7 cellular contexts compared by ENCODE assay signal in the genomic region with DNA sequence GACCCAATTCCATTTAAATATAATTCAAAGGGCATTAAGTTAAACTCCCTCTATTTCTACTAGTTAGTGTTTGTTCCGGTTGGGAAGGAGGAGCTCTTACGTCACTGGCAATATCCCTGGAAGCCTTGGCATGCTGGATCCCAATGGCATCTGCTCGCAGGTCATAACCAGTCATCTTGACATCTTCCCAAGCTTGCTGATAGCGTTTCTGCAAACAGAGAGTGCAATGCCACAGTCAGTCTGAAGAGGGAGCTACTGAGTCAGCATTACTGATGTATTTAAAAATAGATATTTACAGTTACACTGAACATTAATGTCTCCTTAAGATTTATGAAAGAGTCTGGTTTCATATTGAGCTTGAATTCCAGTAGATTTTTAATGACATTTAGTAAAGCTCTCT.
DNase-seq lines count a peak whose midpoint lies in the region; ATAC-seq and TF ChIP-seq lines count a peak whose summit lies in the region.
"Not testable (repeated sequence)": the region's sequence is repeated elsewhere in the genome, so short reads cannot be mapped to it uniquely, and the experiment has no call there.

No MANE protein-coding gene starts in this region.

- not testable (repeated sequence) for TF ChIP-seq CTCF in IMR-90 (conservative IDR thresholded peaks at IDR 0.05; ENCODE audit: low read depth, low read length)

- H3K4me1 ChIP-seq in IMR-90 (ENCODE audit: control insufficient read depth, insufficient read depth, low read length); naive thymus-derived CD4-positive, alpha-beta T cell (ENCODE audit: control insufficient read depth in 2 of 2, insufficient read depth in 2 of 2, low read length in 2 of 2): not testable (repeated sequence)

- H3K9ac ChIP-seq in IMR-90 (ENCODE audit: low read depth, low read length), result not testable (repeated sequence)

- not testable (repeated sequence) for H3K27ac Mint-ChIP-seq in activated T-helper 17 cell treated with anti-CD3 and anti-CD28 coated beads, Interleukin-2, amount 50 U/mL, for 72 hours; naive thymus-derived CD4-positive, alpha-beta T cell

- not testable (repeated sequence) for H3K18ac ChIP-seq in IMR-90 (ENCODE audit: low read depth, low read length)

- BruUV-seq in IMR-90 (replicated peaks; lab: Mats Ljungman, UMichigan), result not testable (repeated sequence)

- H3K4ac ChIP-seq in IMR-90 (ENCODE audit: low read depth, low read length), result not testable (repeated sequence)

- H3K4me2 ChIP-seq in IMR-90 (ENCODE audit: low read depth, low read length), result not testable (repeated sequence)

- not testable (repeated sequence) for H3K4me1 Mint-ChIP-seq in activated T-helper 17 cell treated with anti-CD3 and anti-CD28 coated beads, Interleukin-2, amount 50 U/mL, for 72 hours; naive thymus-derived CD4-positive, alpha-beta T cell

- H3K27me3 Mint-ChIP-seq in activated T-helper 17 cell treated with anti-CD3 and anti-CD28 coated beads, Interleukin-2, amount 50 U/mL, for 72 hours; naive thymus-derived CD4-positive, alpha-beta T cell: not testable (repeated sequence)

- not testable (repeated sequence) for H2BK20ac ChIP-seq in IMR-90 (ENCODE audit: low read depth, low read length)

- intact Hi-C loops in IMR-90 (cut with micrococcal nuclease); Right ventricle myocardium superior (cut with DNase I); naive thymus-derived CD4-positive, alpha-beta T cell (cut with micrococcal nuclease): not testable (repeated sequence)

- not testable (repeated sequence) for H3K4me3 Mint-ChIP-seq in activated T-helper 17 cell treated with anti-CD3 and anti-CD28 coated beads, Interleukin-2, amount 50 U/mL, for 72 hours; naive thymus-derived CD4-positive, alpha-beta T cell

- not testable (repeated sequence) for H3K23ac ChIP-seq in IMR-90 (ENCODE audit: low read depth, low read length)

- H2AK9ac ChIP-seq in IMR-90 (replicated peaks; ENCODE audit: low read depth, low read length, poor library complexity), result not testable (repeated sequence)

- not testable (repeated sequence) for H4K5ac ChIP-seq in IMR-90 (ENCODE audit: low read depth, low read length)

- POLR2A ChIA-PET in IMR-90 (lab: Charles Lee; ENCODE audit: unreplicated experiment); naive thymus-derived CD4-positive, alpha-beta T cell (lab: Charles Lee): not testable (repeated sequence)

- not testable (repeated sequence) for H3K27me3 ChIP-seq in IMR-90 (ENCODE audit: control insufficient read depth, insufficient read depth, low read length); naive thymus-derived CD4-positive, alpha-beta T cell (ENCODE audit: control insufficient read depth in 2 of 2, insufficient read depth in 2 of 2, low read length in 2 of 2)

- H3K36me3 Mint-ChIP-seq in activated T-helper 17 cell treated with anti-CD3 and anti-CD28 coated beads, Interleukin-2, amount 50 U/mL, for 72 hours (ENCODE audit: low read depth); naive thymus-derived CD4-positive, alpha-beta T cell: not testable (repeated sequence)

- H2BK120ac ChIP-seq in IMR-90 (ENCODE audit: low read depth, low read length), result not testable (repeated sequence)

- H2BK5ac ChIP-seq in IMR-90 (ENCODE audit: low read depth, low read length, poor library complexity, severe bottlenecking), result not testable (repeated sequence)

- not testable (repeated sequence) for H3K4me3 ChIP-seq in IMR-90 (ENCODE audit: insufficient read depth, low read depth, low read length); naive thymus-derived CD4-positive, alpha-beta T cell (ENCODE audit: low read length)

- H4K8ac ChIP-seq in IMR-90 (ENCODE audit: low read depth in 2 of 2, low read length in 2 of 2), result not testable (repeated sequence)

- TF ChIP-seq POLR2A in IMR-90 (IDR thresholded peaks at IDR 0.05; ENCODE audit: low read depth, low read length), result not testable (repeated sequence)

- not testable (repeated sequence) for H3K9me3 Mint-ChIP-seq in activated T-helper 17 cell treated with anti-CD3 and anti-CD28 coated beads, Interleukin-2, amount 50 U/mL, for 72 hours; naive thymus-derived CD4-positive, alpha-beta T cell

- in situ Hi-C loops in IMR-90 (cut with MboI; ENCODE audit: low sequenced_read_pairs), result not testable (repeated sequence)

- not testable (repeated sequence) for H4K20me1 ChIP-seq in IMR-90 (ENCODE audit: insufficient read depth, low read length)

- not testable (repeated sequence) for H2AK5ac ChIP-seq in IMR-90 (ENCODE audit: low read depth, low read length)

- H3K9me1 ChIP-seq in IMR-90 (ENCODE audit: insufficient read depth, low read length), result not testable (repeated sequence)

- H2BK15ac ChIP-seq in IMR-90 (ENCODE audit: low read depth, low read length), result not testable (repeated sequence)

- H3K27ac ChIP-seq in IMR-90 (ENCODE audit: insufficient read depth, low read length); naive thymus-derived CD4-positive, alpha-beta T cell (ENCODE audit: low read depth, low read length): not testable (repeated sequence)

- H3K79me1 ChIP-seq in IMR-90 (ENCODE audit: low read depth in 1 of 2, low read length in 2 of 2), result not testable (repeated sequence)

- ATAC-seq in GM18867 (IDR thresholded peaks at IDR 0.05; ENCODE audit: unreplicated experiment) (peak; percentile 58), HG02642 (IDR thresholded peaks at IDR 0.05; ENCODE audit: poor library complexity, unreplicated experiment) (peak; percentile 52), HG03159 (IDR thresholded peaks at IDR 0.05; ENCODE audit: unreplicated experiment) (peak; percentile 70), IMR-90 (ENCODE audit: low read depth) (peak; percentile 82), Right ventricle myocardium superior (ENCODE audit: poor library complexity) (peak; percentile 46)
- ATAC-seq in activated T-helper 17 cell treated with anti-CD3 and anti-CD28 coated beads, Interleukin-2, amount 50 U/mL, for 72 hours (replicated peaks), result peak; percentile 19
- ATAC-seq in naive thymus-derived CD4-positive, alpha-beta T cell, result peak; percentile 84

- H4K91ac ChIP-seq in IMR-90 (ENCODE audit: insufficient read depth, low read depth, low read length), result not testable (repeated sequence)

- dilution Hi-C loops in IMR-90 (cut with HindIII; ENCODE audit: low sequenced_read_pairs, unreplicated experiment), result not testable (repeated sequence)

- not testable (repeated sequence) for H3K36me3 ChIP-seq in IMR-90 (ENCODE audit: control insufficient read depth, insufficient read depth, low read length); naive thymus-derived CD4-positive, alpha-beta T cell (ENCODE audit: control insufficient read depth in 2 of 3, insufficient read depth in 3 of 3, low read length in 3 of 3)

- TF ChIP-seq RAD21 in IMR-90 (IDR thresholded peaks at IDR 0.05; ENCODE audit: low read length), result not testable (repeated sequence)

- not testable (repeated sequence) for H3K56ac ChIP-seq in IMR-90 (ENCODE audit: extremely low read depth, insufficient read depth, low read length)

- no CpG with 5 or more reads among the region's 4 CpGs for WGBS in IMR-90 (ENCODE audit: extremely low coverage in 2 of 2, insufficient read length in 1 of 2), 2 experiments

- H3K9me3 ChIP-seq in IMR-90 (ENCODE audit: control insufficient read depth, insufficient read depth, low read length); naive thymus-derived CD4-positive, alpha-beta T cell (ENCODE audit: control insufficient read depth in 2 of 3, low read length in 3 of 3): not testable (repeated sequence)

- CTCF ChIA-PET in IMR-90 (lab: Yijun Ruan, JAX); naive thymus-derived CD4-positive, alpha-beta T cell (lab: Charles Lee): not testable (repeated sequence)

- DNase-seq in IMR-90; Right ventricle myocardium superior; naive thymus-derived CD4-positive, alpha-beta T cell: not testable (repeated sequence)

- not testable (repeated sequence) for H2AFZ ChIP-seq in IMR-90 (replicated peaks; ENCODE audit: low read length, poor library complexity)

- not testable (repeated sequence) for H3K14ac ChIP-seq in IMR-90 (replicated peaks; ENCODE audit: low read depth, low read length)

Comparison
In these comparisons a context has a peak if more than half of its experiments do, and no peak if none do; other contexts are left out.
1. ATAC-seq: peak in every context shown above with its lines; median percentile 84 in naive thymus-derived CD4-positive, alpha-beta T cell; 82 in IMR-90; 70 in HG03159; 58 in GM18867; 52 in HG02642; 46 in Right ventricle myocardium superior; 19 in activated T-helper 17 cell treated with anti-CD3 and anti-CD28 coated beads, Interleukin-2, amount 50 U/mL, for 72 hours.